8 cellular contexts compared by ENCODE assay signal in genomic region chr1:160261526-160261877, GRCh38. TPM values are rescaled to one million over a fixed set of nuclear protein-coding genes. Genes with fewer than 3 reads are reported as not detected.
DNase-seq lines count a peak whose midpoint lies in the region; ATAC-seq, FAIRE-seq and TF ChIP-seq lines count a peak whose summit lies in the region.

No MANE protein-coding gene starts in this region.

- H3K9me3 ChIP-seq in PC-9 (ENCODE audit: insufficient read depth, low read depth), result no peaks in the 10 kb centered on the region
- no peaks in the 10 kb centered on the region for H3K9me3 ChIP-seq in pancreas
- H3K9me3 ChIP-seq in upper lobe of left lung, result no peaks in the 10 kb centered on the region

- H3K79me2 ChIP-seq in PC-9 (ENCODE audit: low read depth), result peaks cover 56% of the 10 kb centered on the region

- POLR2A ChIA-PET in PC-9 (lab: Charles Lee; ENCODE audit: unreplicated experiment), result interaction anchor here (0.7 kb wide), 1 partner anchor 221 kb away, joined by 5 read pairs; no protein-coding TSS in a partner anchor

- H2AFZ ChIP-seq in PC-9, result peak overlapping the region; percentile 100

- peaks cover 36% of the 10 kb centered on the region for H3F3A ChIP-seq in PC-9 (ENCODE audit: insufficient read depth, low read depth)

- 0 to 1% methylated on average over 6 of the region's 6 CpGs for WGBS in pancreas, 2 donors
- WGBS in upper lobe of left lung, 2 donors, result 0 to 1% methylated on average over 6 of the region's 6 CpGs

- CTCF ChIA-PET in PC-9 (lab: Charles Lee), result interaction anchor here (0.8 kb wide), 1 partner anchor 30 kb away, joined by 3 read pairs; no protein-coding TSS in a partner anchor

- peaks cover 38% of the 10 kb centered on the region for H3K4me1 ChIP-seq in PC-9 (replicated peaks; ENCODE audit: insufficient read depth)
- H3K4me1 ChIP-seq in pancreas, result peaks cover 13 to 33% (median 25%) of the 10 kb centered on the region in 3 donors
- H3K4me1 ChIP-seq in upper lobe of left lung, result peaks cover 36 to 46% (median 40%) of the 10 kb centered on the region in 4 donors

- peak overlapping the region; percentile 84 for H3K27ac ChIP-seq in PC-9
- H3K27ac ChIP-seq in pancreas, result peak overlapping the region; percentile 86 to 98 (median 92)
- H3K27ac ChIP-seq in upper lobe of left lung, result peak overlapping the region; percentile 90 to 100 (median 98)

- peaks cover 30% of the 10 kb centered on the region for H4K20me1 ChIP-seq in PC-9 (ENCODE audit: insufficient read depth)

- BruUV-seq in PC-9 (replicated peaks; lab: Mats Ljungman, UMichigan), result no TSS peak

- H3K36me3 ChIP-seq in PC-9 (ENCODE audit: low read depth), result peaks cover 5% of the 10 kb centered on the region; the same call in 1 of the 2 replicates
- no peaks in the 10 kb centered on the region for H3K36me3 ChIP-seq in pancreas
- H3K36me3 ChIP-seq in upper lobe of left lung, result no peaks in the 10 kb centered on the region

- no peak for TF ChIP-seq CTCF in PC-9 (conservative IDR thresholded peaks at IDR 0.05)
- no peak for TF ChIP-seq CTCF in pancreas (IDR thresholded peaks at IDR 0.05)
- TF ChIP-seq CTCF in upper lobe of left lung (IDR thresholded peaks at IDR 0.05), result no peak

- no peak for TF ChIP-seq EP300 in upper lobe of left lung (IDR thresholded peaks at IDR 0.05)

- intact Hi-C loops in PC-9 (cut with micrococcal nuclease; ENCODE audit: unreplicated experiment), result no loop called here
- intact Hi-C loops in pancreas (cut with DNase I), result no loop called here

- ATAC-seq in HG03457 (IDR thresholded peaks at IDR 0.05; ENCODE audit: unreplicated experiment) (peak; percentile 24), pancreas (peak; percentile 65 to 82 (median 67)), upper lobe of left lung (ENCODE audit: low FRiP score in 2 of 2) (peak; percentile 67 to 73)

- DNase-seq in SIG-M5 treated with dmso at 0.1 percent for 504 hours (lab: John Stamatoyannopoulos, UW; ENCODE audit: unreplicated experiment), result peak; percentile 74
- DNase-seq in SIG-M5 (lab: John Stamatoyannopoulos, UW), result no peak
- peak; percentile 38 to 74 for DNase-seq in PC-9
- DNase-seq in activated effector memory CD4-positive, alpha-beta T cell treated with anti-CD3 and anti-CD28 coated beads, Interleukin-2, amount 50 U/mL, for 16 hours, result peak; percentile 89
- peak; percentile 49 for DNase-seq in germinal center (ENCODE audit: low spot score)
- peak in 3 of 6 donors; percentile 52 to 55 (median 52) for DNase-seq in pancreas
- DNase-seq in upper lobe of left lung, result peak in 1 of 2 donors; percentile 61

- FAIRE-seq in pancreas (lab: Jason Lieb, UNC), result no peak

- no peaks in the 10 kb centered on the region for H3K27me3 ChIP-seq in PC-9 (ENCODE audit: insufficient read depth, low read depth)
- H3K27me3 ChIP-seq in pancreas, result no peaks in the 10 kb centered on the region
- H3K27me3 ChIP-seq in upper lobe of left lung, result no peaks in the 10 kb centered on the region

- H3K4me3 ChIP-seq in PC-9 (peak overlapping the region; percentile 82), pancreas (peak overlapping the region; percentile 62 to 95 (median 77)), upper lobe of left lung (peak overlapping the region; percentile 23 to 96 (median 70))

- peak overlapping the region; percentile 99 for H3K4me2 ChIP-seq in PC-9

- TF ChIP-seq POLR2A in upper lobe of left lung (IDR thresholded peaks at IDR 0.05), result no peak

- no peaks in the 10 kb centered on the region for H3K9me2 ChIP-seq in PC-9 (ENCODE audit: insufficient read depth)

RNA-seq across cellular contexts. Expression of gene DCAF8, which starts 0.8 kb away (rescaled TPM):
- total RNA-seq in PC-9 (2021) (152 and 161 TPM in 2 replicates), pancreas (10 to 100 TPM; 51.1 to 93.0 (median 74.5) TPM), upper lobe of left lung (100 to 1,000 TPM; 108 to 340 (median 155) TPM)
- 100 to 1,000 TPM in 1 of 2 donors, 10 to 100 TPM in 1; 98.8 to 122 TPM for polyA plus RNA-seq in pancreas

RNA-seq across cellular contexts. Expression of gene PEX19, which starts 23.4 kb away (rescaled TPM):
- total RNA-seq in PC-9 (2021), result 50.1 and 52.5 TPM in 2 replicates
- 10 to 100 TPM; 15.0 to 27.9 (median 22.6) TPM for total RNA-seq in pancreas
- 10 to 100 TPM in 1 of 2 donors, 1 to 10 TPM in 1; 6.8 to 18.0 TPM for polyA plus RNA-seq in pancreas
- 10 to 100 TPM; 28.3 to 69.1 (median 40.6) TPM for total RNA-seq in upper lobe of left lung

RNA-seq across cellular contexts. Expression of gene PEA15, which starts 56.3 kb away (rescaled TPM):
- 84.7 and 139 TPM in 2 replicates for total RNA-seq in PC-9 (2021)
- total RNA-seq in pancreas, result 10 to 100 TPM; 15.0 to 47.3 (median 23.0) TPM
- 10 to 100 TPM; 37.3 to 52.3 TPM for polyA plus RNA-seq in pancreas
- total RNA-seq in upper lobe of left lung, result 100 to 1,000 TPM in 1 of 6 donors, 10 to 100 TPM in 5; 30.4 to 174 (median 67.9) TPM
